In genomic region chr1:147514233-147514632, GRCh38 we compare ENCODE assay signal across 1 cellular context.
TF ChIP-seq lines count a peak whose summit lies in the region.

No MANE protein-coding gene starts in this region.

TF ChIP-seq in H1, 55 proteins besides CTCF, POLR2A, EP300 and RAD21:
- no peak for TF ChIP-seq TAF1 (IDR thresholded peaks at IDR 0.05; ENCODE audit: low read depth, low read length)
- no peak for TF ChIP-seq CHD2 (IDR thresholded peaks at IDR 0.05; ENCODE audit: low read length)
TF ChIP-seq in H1: peak in this region for 0.
